Comparison of ENCODE assay signal across 8 cellular contexts in the genomic region with DNA sequence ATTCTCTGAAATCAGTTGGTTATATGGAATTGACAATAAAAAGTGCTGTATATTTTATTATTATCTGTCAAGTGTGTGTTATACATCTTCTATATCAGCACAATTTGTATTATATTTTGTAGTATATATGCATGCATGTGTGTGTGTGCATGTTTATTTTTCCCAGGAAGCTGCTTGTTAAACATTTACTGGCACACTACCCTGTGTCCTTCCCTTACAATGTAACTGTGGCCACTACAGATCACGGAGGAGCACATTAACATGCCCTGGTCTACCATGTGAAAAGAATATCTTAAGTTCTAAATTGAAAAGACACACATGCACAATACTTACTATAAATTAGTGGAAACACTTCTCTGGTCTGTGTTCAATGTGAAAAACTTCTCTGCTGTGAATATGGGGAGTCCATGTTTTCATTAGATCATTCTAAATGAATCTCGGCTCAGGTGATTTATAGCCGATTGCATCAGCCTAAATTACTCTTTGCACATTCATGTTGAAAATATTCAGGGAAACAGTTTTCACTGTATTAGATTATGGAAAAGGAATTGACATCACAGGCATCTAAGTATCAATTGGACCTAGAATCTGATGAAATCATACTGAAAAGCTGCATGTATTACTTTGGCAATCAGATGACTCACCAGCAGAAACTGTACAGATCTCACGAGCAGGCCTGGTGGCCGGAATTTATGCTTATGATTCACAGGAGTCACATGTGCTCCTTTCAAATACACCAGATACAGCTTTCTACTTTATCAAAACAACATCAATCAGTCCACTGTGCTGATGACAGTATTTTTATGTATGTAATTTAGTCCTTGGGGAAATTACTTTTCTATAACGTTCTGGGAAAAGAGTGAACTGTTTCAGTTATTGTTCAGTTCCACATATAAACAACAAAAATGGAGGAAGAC. TPM values are rescaled to one million over a fixed set of nuclear protein-coding genes. Genes with fewer than 3 reads are reported as not detected.
A peak's percentile ranks its signal among the peaks of the same experiment; 100 is the strongest.
DNase-seq lines count a peak whose midpoint lies in the region; ATAC-seq lines count a peak whose summit lies in the region.

No MANE protein-coding gene starts in this region.

- intact Hi-C loops in right cardiac atrium (cut with DNase I), result no loop called here

- ATAC-seq in GM18519 (IDR thresholded peaks at IDR 0.05; ENCODE audit: low FRiP score, unreplicated experiment) (peak; percentile 76), right cardiac atrium (peak; percentile 85 to 86), HG02571 (IDR thresholded peaks at IDR 0.05; ENCODE audit: unreplicated experiment) (no peak), GM21619 (IDR thresholded peaks at IDR 0.05; ENCODE audit: unreplicated experiment) (no peak)

- H3K27ac ChIP-seq in right cardiac atrium (ENCODE audit: low read length) (no peak overlapping the region), skin epidermis (peak overlapping the region in 16 of 21 experiments; percentile 12 to 85 (median 68))

- no peaks in the 10 kb centered on the region for H3K9me3 ChIP-seq in right cardiac atrium (ENCODE audit: control insufficient read depth, low read length)

- WGBS in right cardiac atrium, result 37% methylated on average over 6 of the region's 6 CpGs

- no peaks in the 10 kb centered on the region for H3K27me3 ChIP-seq in right cardiac atrium (ENCODE audit: control insufficient read depth, insufficient read depth)

- peak; percentile 77 for DNase-seq in NCI-H146 (lab: John Stamatoyannopoulos, UW)
- DNase-seq in amniotic epithelial cell (ENCODE audit: low read depth), result peak; percentile 99
- DNase-seq in right cardiac atrium, result peak; percentile 31 to 55 (median 52)
- DNase-seq in activated CD4-positive, CD25-positive, alpha-beta regulatory T cell treated with anti-CD3 and anti-CD28 coated beads, Interleukin-2, amount 50 U/mL, for 72 hours, result no peak

- H3K4me3 ChIP-seq in right cardiac atrium (ENCODE audit: low read length) (no peak overlapping the region), skin epidermis (no peak overlapping the region)

- H3K4me1 ChIP-seq in right cardiac atrium (ENCODE audit: control insufficient read depth, insufficient read depth, low read length), result no peaks in the 10 kb centered on the region

RNA-seq across cellular contexts. Expression of a gene that starts 39.4 kb away (rescaled TPM):
- 1 to 10 TPM; 2.1 to 3.4 (median 2.5) TPM for total RNA-seq in right cardiac atrium
- 3.0 TPM for polyA plus RNA-seq in right cardiac atrium

Comparison
In these comparisons a context has a peak if more than half of its experiments do, and no peak if none do; other contexts are left out.
1. ATAC-seq: peak in GM18519 (single experiment) and right cardiac atrium (2 of 2); none in HG02571 (single experiment) and GM21619 (single experiment).